ENCODE assay signal across 11 cellular contexts in genomic region chr11:11731311-11732083, GRCh38.
A peak's percentile ranks its signal among the peaks of the same experiment; 100 is the strongest.
DNase-seq lines count a peak whose midpoint lies in the region; ATAC-seq and TF ChIP-seq lines count a peak whose summit lies in the region.
"Had no signal": no experiment of that assay in that cellular context is flagged by ENCODE, and none has a peak within 500 bp of the region (broad histone marks: within the 10 kb centered on the region; RNA-seq: fewer than 3 reads in every experiment).

No MANE protein-coding gene starts in this region.

- no peaks in the 10 kb centered on the region for H3K36me3 Mint-ChIP-seq in nephron progenitor cell (ENCODE audit: low read depth)

- peaks cover 10% of the 10 kb centered on the region for H3K27me3 Mint-ChIP-seq in nephron progenitor cell (ENCODE audit: low read depth, poor library complexity)

- no peaks in the 10 kb centered on the region for H3K36me3 ChIP-seq in mucosa of descending colon (ENCODE audit: low read depth)
- H3K36me3 ChIP-seq: prostate gland had no signal

- H3K4me3 ChIP-seq in fibroblast of pulmonary artery (replicated peaks; ENCODE audit: low read depth, low read length) (no peak overlapping the region), mucosa of descending colon (no peak overlapping the region)
- H3K4me3 ChIP-seq: prostate gland had no signal

- DNase-seq in AG08395 (ENCODE audit: low spot score) (peak; percentile 65), HT-29 (ENCODE audit: low spot score) (peak; percentile 4), NCI-H774 (lab: John Stamatoyannopoulos, UW) (peak; percentile 9), fibroblast of pulmonary artery (ENCODE audit: low read depth) (peak; percentile 4), hippocampal formation (lab: John Stamatoyannopoulos, UW) (no peak), amniotic stem cell (lab: John Stamatoyannopoulos, UW) (no peak), mucosa of descending colon (no peak), nephron progenitor cell (no peak)
- DNase-seq: DND-41, immature natural killer cell had no signal

- no peak overlapping the region for H3K4me3 Mint-ChIP-seq in nephron progenitor cell
- H3K4me3 Mint-ChIP-seq: immature natural killer cell had no signal

- H3K9me3 Mint-ChIP-seq in nephron progenitor cell = peaks cover 8% of the 10 kb centered on the region
- H3K9me3 Mint-ChIP-seq: immature natural killer cell had no signal

- no peak overlapping the region for H3K27ac Mint-ChIP-seq in nephron progenitor cell
- H3K27ac Mint-ChIP-seq: immature natural killer cell had no signal

- intact Hi-C loops in mucosa of descending colon (cut with DNase I, micrococcal nuclease) = no loop called here

- no peaks in the 10 kb centered on the region for H3K9me3 ChIP-seq in mucosa of descending colon
- H3K9me3 ChIP-seq: prostate gland had no signal

- H3K4me1 Mint-ChIP-seq in nephron progenitor cell = peaks cover 34% of the 10 kb centered on the region
- H3K4me1 Mint-ChIP-seq: immature natural killer cell had no signal

- ATAC-seq in mucosa of descending colon = no peak

- TF ChIP-seq CTCF in fibroblast of pulmonary artery (IDR thresholded peaks at IDR 0.05; ENCODE audit: low read length, missing control alignments) (no peak), mucosa of descending colon (IDR thresholded peaks at IDR 0.05) (no peak), nephron progenitor cell (IDR thresholded peaks at IDR 0.05) (no peak)

- H3K4me1 ChIP-seq in mucosa of descending colon (ENCODE audit: low read depth) = no peaks in the 10 kb centered on the region
- H3K4me1 ChIP-seq: prostate gland had no signal

Comparison
In these comparisons a context has a peak if more than half of its experiments do, and no peak if none do; other contexts are left out.
1. DNase-seq: peak in AG08395 (single experiment), HT-29 (single experiment), NCI-H774 (single experiment) and fibroblast of pulmonary artery (single experiment); none in hippocampal formation (0 of 2), amniotic stem cell (single experiment), mucosa of descending colon (0 of 3) and nephron progenitor cell (single experiment).